Comparison of ENCODE assay signal across 21 cellular contexts in the genomic region with DNA sequence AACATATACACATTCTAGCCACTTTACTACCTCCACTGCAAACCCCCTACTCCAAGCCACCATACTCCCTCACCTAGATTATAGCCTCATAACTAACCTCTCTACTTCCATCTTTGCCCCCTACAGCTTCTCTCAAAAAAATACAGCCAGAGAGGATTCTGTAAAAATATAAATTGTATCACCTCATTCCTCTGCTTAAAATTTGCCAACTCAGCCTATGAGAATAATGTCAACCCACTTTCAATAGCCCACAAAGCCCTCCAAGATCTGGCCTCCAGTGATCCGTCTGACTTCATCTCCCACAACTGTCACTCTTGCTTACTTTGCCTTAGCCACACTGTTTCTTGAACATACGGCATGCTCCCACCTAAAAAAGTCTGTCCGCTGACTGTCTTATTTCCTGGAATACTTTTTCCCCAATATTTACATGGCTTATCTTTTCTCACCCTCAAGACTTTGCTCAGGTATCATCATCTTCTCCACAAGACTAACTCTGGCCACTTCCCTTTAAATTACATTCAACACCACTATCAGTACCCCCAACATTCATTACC.
"Had no signal": no experiment of that assay in that cellular context is flagged by ENCODE, and none has a peak within 500 bp of the region (broad histone marks: within the 10 kb centered on the region; RNA-seq: fewer than 3 reads in every experiment).

No MANE protein-coding gene starts in this region.

- H3K4me1 ChIP-seq: esophagus muscularis mucosa, foreskin keratinocyte, gastroesophageal sphincter, heart left ventricle, left lung, lower lobe of right lung had no signal

- ATAC-seq: foreskin keratinocyte, gastroesophageal sphincter, heart left ventricle, left cardiac atrium, left lung, left ventricle myocardium superior, lower lobe of right lung, mucosa of descending colon had no signal

- FAIRE-seq: endothelial cell of umbilical vein, frontal cortex, keratinocyte had no signal

- H3K4me3 Mint-ChIP-seq: mesothelial cell of epicardium, naive B cell had no signal

- H3K27me3 Mint-ChIP-seq: naive B cell had no signal

- DNase-seq: dermis blood vessel endothelial cell; dorsolateral prefrontal cortex; effector CD4-positive, alpha-beta T cell; effector memory CD4-positive, alpha-beta T cell; foreskin keratinocyte; heart left ventricle; hippocampal formation; left cardiac atrium; left lung; left ventricle myocardium superior; lower lobe of right lung; mesenchymal stem cell; mucosa of descending colon; naive B cell had no signal

- H3K27me3 ChIP-seq: dorsolateral prefrontal cortex, esophagus muscularis mucosa, foreskin keratinocyte, gastroesophageal sphincter, heart left ventricle, left lung had no signal

- H3K4me3 ChIP-seq: coronary artery, dorsolateral prefrontal cortex, esophagus muscularis mucosa, gastroesophageal sphincter, heart left ventricle, left lung, lower lobe of right lung, mucosa of descending colon had no signal

- H3K36me3 Mint-ChIP-seq: naive B cell had no signal

- H3K27ac Mint-ChIP-seq: mesothelial cell of epicardium had no signal

- H3K9me3 ChIP-seq: esophagus muscularis mucosa, gastroesophageal sphincter, heart left ventricle, left lung, lower lobe of right lung, mucosa of descending colon had no signal

- H3K36me3 ChIP-seq: esophagus muscularis mucosa, gastroesophageal sphincter, heart left ventricle, left lung, lower lobe of right lung had no signal

- H3K27ac ChIP-seq: coronary artery, dorsolateral prefrontal cortex, esophagus muscularis mucosa, foreskin keratinocyte, gastroesophageal sphincter, heart left ventricle, left lung, lower lobe of right lung had no signal
